ENCODE assay signal across 14 cellular contexts in genomic region chr3:60048447-60048848, GRCh38.
DNase-seq lines count a peak whose midpoint lies in the region; FAIRE-seq and TF ChIP-seq lines count a peak whose summit lies in the region.
"Had no signal": no experiment of that assay in that cellular context is flagged by ENCODE, and none has a peak within 500 bp of the region (broad histone marks: within the 10 kb centered on the region; RNA-seq: fewer than 3 reads in every experiment).

No MANE protein-coding gene starts in this region.

- H3K36me3 Mint-ChIP-seq in activated naive CD4-positive, alpha-beta T cell treated with anti-CD3 and anti-CD28 coated beads for 36 hours (ENCODE audit: low read depth), result peaks cover 23% of the 10 kb centered on the region

- H3K27ac Mint-ChIP-seq in activated naive CD4-positive, alpha-beta T cell treated with anti-CD3 and anti-CD28 coated beads for 36 hours, result peak overlapping the region; percentile 98

- peak overlapping the region; percentile 71 for H3K4me3 Mint-ChIP-seq in activated naive CD4-positive, alpha-beta T cell treated with anti-CD3 and anti-CD28 coated beads for 36 hours

- DNase-seq in activated CD8-positive, alpha-beta memory T cell treated with anti-CD3 and anti-CD28 coated beads for 24 hours, result peak; percentile 65
- no peak for DNase-seq in activated CD8-positive, alpha-beta memory T cell treated with anti-CD3 and anti-CD28 coated beads, Interleukin-2, amount 50 U/mL, for 4 hours
- peak; percentile 22 to 24 for DNase-seq in activated CD4-positive, alpha-beta T cell treated with anti-CD3 and anti-CD28 coated beads for 4 hours
- peak; percentile 72 for DNase-seq in activated naive CD4-positive, alpha-beta T cell treated with anti-CD3 and anti-CD28 coated beads for 36 hours
- peak; percentile 35 for DNase-seq in stimulated activated CD4-positive, alpha-beta T cell treated with anti-CD3 and anti-CD28 coated beads, Interleukin-4, amount 100 ng/mL, for 24 hours
- DNase-seq in NCI-H2171 (lab: John Stamatoyannopoulos, UW) (no peak), GM12891 (ENCODE audit: insufficient read length, low spot score) (no peak), AG20443 (ENCODE audit: low spot score) (no peak)
- DNase-seq: 8988T, DMS79 treated with DMSO at 0.1 percent for 48 hours, foreskin fibroblast, NCI-H1694, right lobe of liver had no signal

- intact Hi-C loops in activated naive CD4-positive, alpha-beta T cell treated with anti-CD3 and anti-CD28 coated beads for 36 hours (cut with micrococcal nuclease), result loop anchor here (1.0 to 10.0 kb wide), 3 partner anchors 31 to 594 kb away; no protein-coding TSS in a partner anchor

- H3K9me3 Mint-ChIP-seq in activated naive CD4-positive, alpha-beta T cell treated with anti-CD3 and anti-CD28 coated beads for 36 hours, result peaks cover 10% of the 10 kb centered on the region

- no peak for TF ChIP-seq POLR2A in GM12891 (IDR thresholded peaks at IDR 0.05; ENCODE audit: low read depth, low read length)

- peaks cover 82% of the 10 kb centered on the region for H3K4me1 Mint-ChIP-seq in activated naive CD4-positive, alpha-beta T cell treated with anti-CD3 and anti-CD28 coated beads for 36 hours (ENCODE audit: low read depth)

- CTCF ChIA-PET in activated naive CD4-positive, alpha-beta T cell treated with anti-CD3 and anti-CD28 coated beads for 36 hours (lab: Charles Lee), result interaction anchor here (0.7 to 2.4 kb wide), 3 partner anchors 22 to 38 kb away, joined by 3 to 7 read pairs (median 3); no protein-coding TSS in a partner anchor

- no peak for FAIRE-seq in GM12891 (lab: Jason Lieb, UNC)
- FAIRE-seq: colon had no signal

- H3K27me3 Mint-ChIP-seq in activated naive CD4-positive, alpha-beta T cell treated with anti-CD3 and anti-CD28 coated beads for 36 hours (ENCODE audit: low read depth), result no peaks in the 10 kb centered on the region

TF ChIP-seq in GM12891, 5 proteins besides CTCF, POLR2A, EP300 and RAD21:
- no peak for TF ChIP-seq POU2F2 (IDR thresholded peaks at IDR 0.05; ENCODE audit: low read depth, low read length)
- no peak for TF ChIP-seq PAX5 (IDR thresholded peaks at IDR 0.05; ENCODE audit: insufficient read depth, low read length, severe bottlenecking)
- TF ChIP-seq SPI1 (IDR thresholded peaks at IDR 0.05; ENCODE audit: low read depth, low read length), result no peak
- TF ChIP-seq POLR2AphosphoS5 (IDR thresholded peaks at IDR 0.05; ENCODE audit: low read depth, low read length), result no peak
- no peak for TF ChIP-seq TAF1 (IDR thresholded peaks at IDR 0.05; ENCODE audit: low read depth, low read length)

Comparison
In these comparisons a context has a peak if more than half of its experiments do, and no peak if none do; other contexts are left out.
1. DNase-seq: peak in activated CD8-positive, alpha-beta memory T cell treated with anti-CD3 and anti-CD28 coated beads for 24 hours (single experiment), activated CD4-positive, alpha-beta T cell treated with anti-CD3 and anti-CD28 coated beads for 4 hours (2 of 2), activated naive CD4-positive, alpha-beta T cell treated with anti-CD3 and anti-CD28 coated beads for 36 hours (single experiment) and stimulated activated CD4-positive, alpha-beta T cell treated with anti-CD3 and anti-CD28 coated beads, Interleukin-4, amount 100 ng/mL, for 24 hours (single experiment); none in activated CD8-positive, alpha-beta memory T cell treated with anti-CD3 and anti-CD28 coated beads, Interleukin-2, amount 50 U/mL, for 4 hours (single experiment), NCI-H2171 (single experiment), GM12891 (single experiment) and AG20443 (single experiment).